Comparison of ENCODE assay signal across 20 cellular contexts in the genomic region with DNA sequence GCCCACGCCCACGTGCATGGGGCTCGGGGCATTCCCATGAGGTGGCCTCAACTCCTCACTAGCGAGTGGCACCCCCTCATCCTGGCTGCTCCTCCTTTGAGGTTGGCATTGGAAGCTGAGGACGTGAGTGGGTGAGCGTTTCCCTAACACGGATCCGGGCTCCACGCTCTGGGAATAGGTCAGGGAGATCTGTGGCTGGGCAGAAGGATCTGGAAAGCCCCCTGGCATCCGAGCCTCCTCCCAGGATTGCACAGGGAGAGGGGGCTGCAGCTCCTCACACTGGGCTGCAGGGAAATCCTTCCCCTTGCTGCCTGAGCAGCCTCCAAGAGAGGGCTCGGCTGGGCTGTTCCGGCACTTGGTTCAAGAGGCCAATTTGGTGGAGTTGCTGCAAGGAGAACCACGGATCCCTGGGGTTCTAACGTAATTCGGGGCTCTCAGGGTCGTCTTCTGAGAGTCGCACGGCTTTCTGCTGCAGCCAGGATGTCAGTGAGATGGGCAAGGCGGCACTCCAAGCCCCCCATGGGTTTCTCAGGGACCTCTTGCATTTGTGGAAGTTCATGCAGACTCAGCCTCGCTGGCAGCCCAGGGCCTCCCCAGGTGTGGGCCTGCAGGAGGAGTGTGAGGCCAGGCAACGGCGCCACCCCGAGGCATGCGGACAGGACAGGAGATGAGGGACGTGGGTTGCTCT.
A peak's percentile ranks its signal among the peaks of the same experiment; 100 is the strongest.
DNase-seq lines count a peak whose midpoint lies in the region; ATAC-seq and TF ChIP-seq lines count a peak whose summit lies in the region.
"Had no signal": no experiment of that assay in that cellular context is flagged by ENCODE, and none has a peak within 500 bp of the region (broad histone marks: within the 10 kb centered on the region; RNA-seq: fewer than 3 reads in every experiment).

No MANE protein-coding gene starts in this region.

- ATAC-seq in activated naive CD8-positive, alpha-beta T cell treated with anti-CD3 and anti-CD28 coated beads, Interleukin-2, amount 10 ng/mL, durations not matched to agents 7 days and 5 days (ENCODE audit: low read depth), result no peak
- no peak for ATAC-seq in aorta (ENCODE audit: low FRiP score)

- no peak overlapping the region for H2BK12ac ChIP-seq in neuronal stem cell (ENCODE audit: low read length)

- no peaks in the 10 kb centered on the region for H3K4me1 Mint-ChIP-seq in activated naive CD8-positive, alpha-beta T cell treated with anti-CD3 and anti-CD28 coated beads, Interleukin-2, amount 10 ng/mL, durations not matched to agents 7 days and 5 days
- no peaks in the 10 kb centered on the region for H3K4me1 Mint-ChIP-seq in activated naive CD8-positive, alpha-beta T cell treated with anti-CD3 and anti-CD28 coated beads for 36 hours
- H3K4me1 Mint-ChIP-seq in activated CD4-positive, alpha-beta memory T cell treated with anti-CD3 and anti-CD28 coated beads for 36 hours (ENCODE audit: low read depth), result no peaks in the 10 kb centered on the region
- H3K4me1 Mint-ChIP-seq: B cell had no signal

- no peak overlapping the region for H3K27ac Mint-ChIP-seq in activated naive CD8-positive, alpha-beta T cell treated with anti-CD3 and anti-CD28 coated beads, Interleukin-2, amount 10 ng/mL, durations not matched to agents 7 days and 5 days
- no peak overlapping the region for H3K27ac Mint-ChIP-seq in activated naive CD8-positive, alpha-beta T cell treated with anti-CD3 and anti-CD28 coated beads for 36 hours
- H3K27ac Mint-ChIP-seq in activated CD4-positive, alpha-beta memory T cell treated with anti-CD3 and anti-CD28 coated beads for 36 hours, result no peak overlapping the region
- H3K27ac Mint-ChIP-seq: B cell had no signal

- no peak overlapping the region for H3K4ac ChIP-seq in neuronal stem cell (ENCODE audit: low read length)

- H3K9me3 Mint-ChIP-seq in activated naive CD8-positive, alpha-beta T cell treated with anti-CD3 and anti-CD28 coated beads, Interleukin-2, amount 10 ng/mL, durations not matched to agents 7 days and 5 days, result no peaks in the 10 kb centered on the region
- H3K9me3 Mint-ChIP-seq in activated naive CD8-positive, alpha-beta T cell treated with anti-CD3 and anti-CD28 coated beads for 36 hours, result no peaks in the 10 kb centered on the region
- no peaks in the 10 kb centered on the region for H3K9me3 Mint-ChIP-seq in activated CD4-positive, alpha-beta memory T cell treated with anti-CD3 and anti-CD28 coated beads for 36 hours

- peaks cover 17 to 29% of the 10 kb centered on the region in 2 donors for H3K4me1 ChIP-seq in neuronal stem cell (ENCODE audit: control insufficient read depth in 2 of 2, insufficient read depth in 1 of 2, low read depth in 1 of 2, low read length in 2 of 2)
- no peaks in the 10 kb centered on the region for H3K4me1 ChIP-seq in aorta (ENCODE audit: control insufficient read depth in 1 of 2, insufficient read depth in 2 of 2, low read length in 2 of 2)
- no peaks in the 10 kb centered on the region for H3K4me1 ChIP-seq in colonic mucosa
- H3K4me1 ChIP-seq: SJCRH30 had no signal

- H3K36me3 Mint-ChIP-seq in activated naive CD8-positive, alpha-beta T cell treated with anti-CD3 and anti-CD28 coated beads, Interleukin-2, amount 10 ng/mL, durations not matched to agents 7 days and 5 days, result no peaks in the 10 kb centered on the region
- no peaks in the 10 kb centered on the region for H3K36me3 Mint-ChIP-seq in activated naive CD8-positive, alpha-beta T cell treated with anti-CD3 and anti-CD28 coated beads for 36 hours
- no peaks in the 10 kb centered on the region for H3K36me3 Mint-ChIP-seq in activated CD4-positive, alpha-beta memory T cell treated with anti-CD3 and anti-CD28 coated beads for 36 hours

- H3K4me3 ChIP-seq in NB4 (ENCODE audit: low read depth, low read length) (no peak overlapping the region), neuronal stem cell (ENCODE audit: low read length in 2 of 2) (no peak overlapping the region), aorta (ENCODE audit: low read length in 2 of 2) (no peak overlapping the region), colonic mucosa (no peak overlapping the region)
- H3K4me3 ChIP-seq: SJCRH30 had no signal

- no peak overlapping the region for H2BK15ac ChIP-seq in neuronal stem cell (ENCODE audit: low read length)

- WGBS in neuronal stem cell (ENCODE audit: extremely low coverage in 2 of 2, insufficient read length in 2 of 2, insufficient replicate concordance in 1 of 2), 2 donors, result no CpG with 5 or more reads among the region's 25 CpGs
- WGBS in aorta, 2 donors, result 79 to 88% methylated on average over 25 of the region's 25 CpGs

- no peak for TF ChIP-seq POLR2A in NB4 (IDR thresholded peaks at IDR 0.05; ENCODE audit: extremely low read depth, insufficient read length)

- H3K27me3 Mint-ChIP-seq in activated naive CD8-positive, alpha-beta T cell treated with anti-CD3 and anti-CD28 coated beads, Interleukin-2, amount 10 ng/mL, durations not matched to agents 7 days and 5 days, result no peaks in the 10 kb centered on the region
- H3K27me3 Mint-ChIP-seq in activated naive CD8-positive, alpha-beta T cell treated with anti-CD3 and anti-CD28 coated beads for 36 hours, result no peaks in the 10 kb centered on the region
- H3K27me3 Mint-ChIP-seq in activated CD4-positive, alpha-beta memory T cell treated with anti-CD3 and anti-CD28 coated beads for 36 hours, result no peaks in the 10 kb centered on the region
- H3K27me3 Mint-ChIP-seq: B cell had no signal

- TF ChIP-seq CTCF in NB4 (IDR thresholded peaks at IDR 0.05; ENCODE audit: low read depth, low read length), result no peak
- no peak for TF ChIP-seq CTCF in colonic mucosa (IDR thresholded peaks at IDR 0.05)

- H3K23ac ChIP-seq in neuronal stem cell (ENCODE audit: low read depth, low read length, poor library complexity), result no peak overlapping the region

- H3K36me3 ChIP-seq in neuronal stem cell (replicated peaks in 1 of 2; ENCODE audit: control insufficient read depth in 2 of 2, insufficient read depth in 2 of 2, low read length in 2 of 2), result no peaks in the 10 kb centered on the region
- no peaks in the 10 kb centered on the region for H3K36me3 ChIP-seq in aorta (ENCODE audit: control insufficient read depth in 1 of 2, insufficient read depth in 2 of 2, low read length in 1 of 2)
- no peaks in the 10 kb centered on the region for H3K36me3 ChIP-seq in colonic mucosa
- H3K36me3 ChIP-seq: SJCRH30 had no signal

- no peak overlapping the region for H2BK120ac ChIP-seq in neuronal stem cell (ENCODE audit: low read depth, low read length)

- no peaks in the 10 kb centered on the region for H3K27me3 ChIP-seq in neuronal stem cell (ENCODE audit: control insufficient read depth in 3 of 3, insufficient read depth in 3 of 3, low read depth in 1 of 3, low read length in 3 of 3)
- H3K27me3 ChIP-seq in aorta (ENCODE audit: control insufficient read depth in 1 of 2, insufficient read depth in 2 of 2, low read length in 1 of 2), result no peaks in the 10 kb centered on the region
- no peaks in the 10 kb centered on the region for H3K27me3 ChIP-seq in colonic mucosa
- H3K27me3 ChIP-seq: SJCRH30 had no signal

- no peak overlapping the region for H3K4me2 ChIP-seq in neuronal stem cell (ENCODE audit: insufficient read depth, low read length, poor library complexity, severe bottlenecking)
- H3K4me2 ChIP-seq: KMS-11 had no signal

- POLR2A ChIA-PET in activated naive CD8-positive, alpha-beta T cell treated with anti-CD3 and anti-CD28 coated beads, Interleukin-2, amount 10 ng/mL, durations not matched to agents 7 days and 5 days (lab: Charles Lee), result no interaction called here
- POLR2A ChIA-PET in activated CD4-positive, alpha-beta memory T cell treated with anti-CD3 and anti-CD28 coated beads for 36 hours (lab: Charles Lee), result no interaction called here

- H3K9ac ChIP-seq in neuronal stem cell (ENCODE audit: low read depth, low read length, poor library complexity) (no peak overlapping the region), colonic mucosa (ENCODE audit: low read depth in 2 of 2, low read length in 2 of 2) (no peak overlapping the region)
- H3K9ac ChIP-seq: KMS-11 had no signal

- H3K14ac ChIP-seq in neuronal stem cell (ENCODE audit: low read length), result no peak overlapping the region

- peaks cover 6% of the 10 kb centered on the region for H3K79me1 ChIP-seq in neuronal stem cell (ENCODE audit: low read depth, low read length)

- peak; percentile 10 for DNase-seq in activated naive CD8-positive, alpha-beta T cell treated with anti-CD3 and anti-CD28 coated beads, Interleukin-2, amount 10 ng/mL, durations not matched to agents 7 days and 5 days
- DNase-seq in activated naive CD8-positive, alpha-beta T cell treated with anti-CD3 and anti-CD28 coated beads for 36 hours, result no peak
- peak; percentile 23 for DNase-seq in NB4 (ENCODE audit: low read depth)
- no peak for DNase-seq in neuronal stem cell (ENCODE audit: low spot score)
- DNase-seq in aorta, result peak; percentile 43 to 65
- DNase-seq in activated CD4-positive, alpha-beta memory T cell treated with anti-CD3 and anti-CD28 coated beads for 36 hours, result no peak
- DNase-seq in colonic mucosa, result no peak
- DNase-seq: EL; GF-D8; IMR-90; NCI-H1105; NCI-H146; NCI-H2029 treated with DMSO at 0.1 percent for 48 hours; NCI-H345; NCI-H774; NK-92 treated with Interleukin-12 subunit alpha and Interleukin-12 subunit beta, amount 100 ng/mL, for 24 hours; SJCRH30 had no signal

- H3K4me3 Mint-ChIP-seq in activated naive CD8-positive, alpha-beta T cell treated with anti-CD3 and anti-CD28 coated beads, Interleukin-2, amount 10 ng/mL, durations not matched to agents 7 days and 5 days, result no peak overlapping the region
- no peak overlapping the region for H3K4me3 Mint-ChIP-seq in activated naive CD8-positive, alpha-beta T cell treated with anti-CD3 and anti-CD28 coated beads for 36 hours
- H3K4me3 Mint-ChIP-seq in activated CD4-positive, alpha-beta memory T cell treated with anti-CD3 and anti-CD28 coated beads for 36 hours, result no peak overlapping the region
- H3K4me3 Mint-ChIP-seq: B cell had no signal

- H3K27ac ChIP-seq in neuronal stem cell (replicated peaks; ENCODE audit: low read length) (no peak overlapping the region), aorta (ENCODE audit: low read depth in 1 of 2, low read length in 2 of 2) (no peak overlapping the region), colonic mucosa (no peak overlapping the region)
- H3K27ac ChIP-seq: KMS-11, RWPE1, SJCRH30 had no signal

- H2AFZ ChIP-seq in neuronal stem cell (ENCODE audit: low read length), result no peak overlapping the region

- H2BK5ac ChIP-seq in neuronal stem cell (ENCODE audit: low read length), result no peak overlapping the region

- CTCF ChIA-PET in activated CD4-positive, alpha-beta memory T cell treated with anti-CD3 and anti-CD28 coated beads for 36 hours (lab: Charles Lee), result no interaction called here

- no peak overlapping the region for H3K18ac ChIP-seq in neuronal stem cell (ENCODE audit: low read length)

- no peak overlapping the region for H4K91ac ChIP-seq in neuronal stem cell (ENCODE audit: low read depth, low read length, poor library complexity)

- no peak overlapping the region for H4K8ac ChIP-seq in neuronal stem cell (ENCODE audit: low read depth, low read length)

- intact Hi-C loops in aorta (cut with DNase I), result no loop called here
- intact Hi-C loops in activated CD4-positive, alpha-beta memory T cell treated with anti-CD3 and anti-CD28 coated beads for 36 hours (cut with micrococcal nuclease), result no loop called here
- intact Hi-C loops in colonic mucosa (cut with DNase I), result no loop called here

- H2AK5ac ChIP-seq in neuronal stem cell (ENCODE audit: low read depth, low read length), result peak overlapping the region; percentile 56

- H3K9me3 ChIP-seq in neuronal stem cell (replicated peaks in 1 of 2; ENCODE audit: control insufficient read depth in 2 of 2, insufficient read depth in 1 of 2, low read depth in 1 of 2, low read length in 2 of 2) (peaks cover 0 to 3% of the 10 kb centered on the region in 2 donors), aorta (ENCODE audit: control insufficient read depth, low read length) (no peaks in the 10 kb centered on the region), colonic mucosa (no peaks in the 10 kb centered on the region)
- H3K9me3 ChIP-seq: SJCRH30 had no signal

Comparison
In these comparisons a context has a peak if more than half of its experiments do, and no peak if none do; other contexts are left out.
1. DNase-seq: peak in activated naive CD8-positive, alpha-beta T cell treated with anti-CD3 and anti-CD28 coated beads, Interleukin-2, amount 10 ng/mL, durations not matched to agents 7 days and 5 days (single experiment), NB4 (single experiment) and aorta (2 of 2); none in activated naive CD8-positive, alpha-beta T cell treated with anti-CD3 and anti-CD28 coated beads for 36 hours (single experiment), neuronal stem cell (single experiment), activated CD4-positive, alpha-beta memory T cell treated with anti-CD3 and anti-CD28 coated beads for 36 hours (single experiment) and colonic mucosa (single experiment).